ENCODE assay signal across 3 cellular contexts in genomic region chr12:109551108-109551507, GRCh38.
"Had no signal": no experiment of that assay in that cellular context is flagged by ENCODE, and none has a peak within 500 bp of the region (broad histone marks: within the 10 kb centered on the region; RNA-seq: fewer than 3 reads in every experiment).

No MANE protein-coding gene starts in this region.

- DNase-seq: GDM1, GF-D8 had no signal

- H3K4me3 ChIP-seq: GM12878 had no signal
